15 cellular contexts compared by ENCODE assay signal in the genomic region with DNA sequence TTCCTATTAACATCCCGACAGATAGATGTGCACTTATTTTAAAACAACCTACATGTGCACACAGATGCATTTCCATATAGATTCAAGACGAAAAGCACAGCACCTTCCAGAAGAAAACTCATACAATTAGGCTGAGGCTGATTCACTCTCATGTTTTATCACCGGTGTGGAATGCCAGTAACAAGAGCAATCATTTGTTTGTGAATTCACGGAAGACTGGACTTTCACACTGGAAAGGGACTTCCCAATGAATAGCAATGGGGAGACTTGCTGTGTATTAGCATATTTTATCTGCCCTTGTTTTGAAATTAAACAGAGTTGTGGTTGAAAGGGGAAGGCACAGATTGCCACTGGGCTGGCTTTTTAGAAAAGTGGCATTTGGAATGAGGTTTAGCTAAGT.
A peak's percentile ranks its signal among the peaks of the same experiment; 100 is the strongest.
DNase-seq lines count a peak whose midpoint lies in the region; ATAC-seq, FAIRE-seq and TF ChIP-seq lines count a peak whose summit lies in the region.
"Had no signal": no experiment of that assay in that cellular context is flagged by ENCODE, and none has a peak within 500 bp of the region (broad histone marks: within the 10 kb centered on the region; RNA-seq: fewer than 3 reads in every experiment).

No MANE protein-coding gene starts in this region.

- no peaks in the 10 kb centered on the region for H3K79me2 ChIP-seq in ACC112 (ENCODE audit: control insufficient read depth, insufficient read depth, low read length, unreplicated experiment)

- peak overlapping the region; percentile 75 to 96 (median 82) for H3K27ac Mint-ChIP-seq in nephron
- no peak overlapping the region for H3K27ac Mint-ChIP-seq in effector memory CD8-positive, alpha-beta T cell
- H3K27ac Mint-ChIP-seq: memory B cell had no signal

- no peaks in the 10 kb centered on the region for H3K36me3 ChIP-seq in ACC112 (ENCODE audit: insufficient read depth, low read length)

- no peak for TF ChIP-seq CTCF in nephron (IDR thresholded peaks at IDR 0.05; ENCODE audit: unreplicated experiment in 3 of 3)

- H3K27me3 Mint-ChIP-seq in nephron (ENCODE audit: low read depth): no peaks in the 10 kb centered on the region
- peaks cover 31 to 42% of the 10 kb centered on the region in 2 donors for H3K27me3 Mint-ChIP-seq in effector memory CD8-positive, alpha-beta T cell

- H3K27me3 ChIP-seq in ACC112 (ENCODE audit: insufficient read depth, low read length): no peaks in the 10 kb centered on the region

- H3K9me3 Mint-ChIP-seq in nephron: no peaks in the 10 kb centered on the region
- no peaks in the 10 kb centered on the region for H3K9me3 Mint-ChIP-seq in effector memory CD8-positive, alpha-beta T cell
- H3K9me3 Mint-ChIP-seq: central memory CD8-positive, alpha-beta T cell had no signal

- peaks cover 59% of the 10 kb centered on the region for H3K4me1 Mint-ChIP-seq in nephron
- peaks cover 2 to 6% of the 10 kb centered on the region in 2 donors for H3K4me1 Mint-ChIP-seq in effector memory CD8-positive, alpha-beta T cell (ENCODE audit: low read depth in 2 of 2)
- H3K4me1 Mint-ChIP-seq: memory B cell had no signal

- H3K4me1 ChIP-seq in ACC112 (ENCODE audit: control insufficient read depth, insufficient read depth, low read length, unreplicated experiment): peaks cover 31% of the 10 kb centered on the region

- H3K36me3 Mint-ChIP-seq in nephron (ENCODE audit: low read depth): no peaks in the 10 kb centered on the region
- no peaks in the 10 kb centered on the region for H3K36me3 Mint-ChIP-seq in effector memory CD8-positive, alpha-beta T cell (ENCODE audit: insufficient read depth)
- H3K36me3 Mint-ChIP-seq: memory B cell had no signal

- DNase-seq in M059J (ENCODE audit: low read depth): peak; percentile 96
- DNase-seq in dedifferentiated amniotic fluid mesenchymal stem cell (ENCODE audit: extremely low spot score): peak; percentile 71
- DNase-seq in frontal cortex (ENCODE audit: low spot score in 2 of 2): no peak
- no peak for DNase-seq in effector CD4-positive, alpha-beta T cell
- no peak for DNase-seq in effector memory CD8-positive, alpha-beta T cell
- DNase-seq: activated CD8-positive, alpha-beta memory T cell treated with anti-CD3 and anti-CD28 coated beads, Interleukin-2, amount 50 U/mL, for 48 hours; PC-3; small intestine had no signal

- no peak for ATAC-seq in GM18520 (IDR thresholded peaks at IDR 0.05; ENCODE audit: unreplicated experiment)
- ATAC-seq in effector memory CD8-positive, alpha-beta T cell (replicated peaks): no peak
- ATAC-seq: K562, PC-3 had no signal

- H3K4me3 ChIP-seq in ACC112 (ENCODE audit: low read depth, low read length): peak overlapping the region; percentile 20
- H3K4me3 ChIP-seq: K562 had no signal

- H3K4me3 Mint-ChIP-seq in nephron: no peak overlapping the region
- H3K4me3 Mint-ChIP-seq in effector memory CD8-positive, alpha-beta T cell: no peak overlapping the region
- H3K4me3 Mint-ChIP-seq: central memory CD8-positive, alpha-beta T cell; memory B cell had no signal

- no peak for FAIRE-seq in frontal cortex (lab: Jason Lieb, UNC)
- FAIRE-seq: A204.1, K562, small intestine had no signal

- H3K27ac ChIP-seq in ACC112 (ENCODE audit: low read depth, low read length): peak overlapping the region; percentile 81

- peak overlapping the region; percentile 53 for H2AFZ ChIP-seq in ACC112 (ENCODE audit: low read length, unreplicated experiment)

Comparison
In these comparisons a context has a peak if more than half of its experiments do, and no peak if none do; other contexts are left out.
1. DNase-seq: peak in M059J (single experiment) and dedifferentiated amniotic fluid mesenchymal stem cell (single experiment); none in frontal cortex (0 of 2), effector CD4-positive, alpha-beta T cell (single experiment) and effector memory CD8-positive, alpha-beta T cell (0 of 3).
2. H3K27ac Mint-ChIP-seq: peak in nephron (3 of 3); none in effector memory CD8-positive, alpha-beta T cell (0 of 2).